ENCODE assay signal across 2 cellular contexts in the genomic region with DNA sequence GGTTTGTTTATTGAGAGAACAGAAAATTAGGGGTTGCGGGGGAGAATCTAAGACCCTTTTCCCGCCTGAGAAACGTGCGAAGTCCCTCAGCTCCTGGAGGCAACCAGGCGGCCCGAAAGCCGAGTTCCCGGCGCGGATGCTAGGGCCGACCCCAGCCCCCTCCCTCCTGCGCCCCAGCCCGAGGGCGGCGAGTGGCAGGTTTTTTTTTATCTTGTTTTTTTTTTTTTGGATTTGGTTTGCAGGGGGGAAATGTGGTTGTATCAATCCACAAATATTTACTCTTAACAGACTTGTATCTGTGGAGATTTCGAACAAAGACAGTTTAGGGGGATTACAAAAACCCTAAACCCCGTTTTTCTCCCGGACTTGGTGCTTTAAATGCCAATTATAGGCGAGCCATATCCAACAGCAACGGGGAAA.
TF ChIP-seq lines count a peak whose summit lies in the region.

No MANE protein-coding gene starts in this region.

TF ChIP-seq in HepG2, 621 proteins besides CTCF, POLR2A, EP300 and RAD21:
- TF ChIP-seq ZNF558 (CRISPR knock-in tag; IDR thresholded peaks at IDR 0.05; ENCODE audit: borderline replicate concordance) (no peak), CBX2 (IDR thresholded peaks at IDR 0.05; ENCODE audit: low read depth, low read length) (0 out of 2 replicates have a peak, but pooled peaks have one; percentile 30), CBX2 (CRISPR knock-in tag; IDR thresholded peaks at IDR 0.05; ENCODE audit: low read depth) (no peak)

TF ChIP-seq in WTC11, 78 proteins besides CTCF, POLR2A, EP300 and RAD21:
- TF ChIP-seq, protein P1, sequence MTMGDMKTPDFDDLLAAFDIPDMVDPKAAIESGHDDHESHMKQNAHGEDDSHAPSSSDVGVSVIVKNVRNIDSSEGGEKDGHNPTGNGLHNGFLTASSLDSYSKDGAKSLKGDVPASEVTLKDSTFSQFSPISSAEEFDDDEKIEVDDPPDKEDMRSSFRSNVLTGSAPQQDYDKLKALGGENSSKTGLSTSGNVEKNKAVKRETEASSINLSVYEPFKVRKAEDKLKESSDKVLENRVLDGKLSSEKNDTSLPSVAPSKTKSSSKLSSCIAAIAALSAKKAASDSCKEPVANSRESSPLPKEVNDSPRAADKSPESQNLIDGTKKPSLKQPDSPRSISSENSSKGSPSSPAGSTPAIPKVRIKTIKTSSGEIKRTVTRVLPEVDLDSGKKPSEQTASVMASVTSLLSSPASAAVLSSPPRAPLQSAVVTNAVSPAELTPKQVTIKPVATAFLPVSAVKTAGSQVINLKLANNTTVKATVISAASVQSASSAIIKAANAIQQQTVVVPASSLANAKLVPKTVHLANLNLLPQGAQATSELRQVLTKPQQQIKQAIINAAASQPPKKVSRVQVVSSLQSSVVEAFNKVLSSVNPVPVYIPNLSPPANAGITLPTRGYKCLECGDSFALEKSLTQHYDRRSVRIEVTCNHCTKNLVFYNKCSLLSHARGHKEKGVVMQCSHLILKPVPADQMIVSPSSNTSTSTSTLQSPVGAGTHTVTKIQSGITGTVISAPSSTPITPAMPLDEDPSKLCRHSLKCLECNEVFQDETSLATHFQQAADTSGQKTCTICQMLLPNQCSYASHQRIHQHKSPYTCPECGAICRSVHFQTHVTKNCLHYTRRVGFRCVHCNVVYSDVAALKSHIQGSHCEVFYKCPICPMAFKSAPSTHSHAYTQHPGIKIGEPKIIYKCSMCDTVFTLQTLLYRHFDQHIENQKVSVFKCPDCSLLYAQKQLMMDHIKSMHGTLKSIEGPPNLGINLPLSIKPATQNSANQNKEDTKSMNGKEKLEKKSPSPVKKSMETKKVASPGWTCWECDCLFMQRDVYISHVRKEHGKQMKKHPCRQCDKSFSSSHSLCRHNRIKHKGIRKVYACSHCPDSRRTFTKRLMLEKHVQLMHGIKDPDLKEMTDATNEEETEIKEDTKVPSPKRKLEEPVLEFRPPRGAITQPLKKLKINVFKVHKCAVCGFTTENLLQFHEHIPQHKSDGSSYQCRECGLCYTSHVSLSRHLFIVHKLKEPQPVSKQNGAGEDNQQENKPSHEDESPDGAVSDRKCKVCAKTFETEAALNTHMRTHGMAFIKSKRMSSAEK (CRISPR knock-in tag; IDR thresholded peaks at IDR 0.05; ENCODE audit: borderline replicate concordance) = no peak
- TF ChIP-seq ZMAT4 (CRISPR knock-in tag; IDR thresholded peaks at IDR 0.05) (no peak), ETV6 (CRISPR knock-in tag; IDR thresholded peaks at IDR 0.05) (no peak), JAZF1 (CRISPR knock-in tag; IDR thresholded peaks at IDR 0.05) (no peak), TEAD4 (CRISPR knock-in tag; IDR thresholded peaks at IDR 0.05) (no peak), TCF7 (CRISPR knock-in tag; IDR thresholded peaks at IDR 0.05; ENCODE audit: low read depth) (no peak), ELF4 (CRISPR knock-in tag; IDR thresholded peaks at IDR 0.05; ENCODE audit: low read depth) (no peak), FOXJ3 (CRISPR knock-in tag; IDR thresholded peaks at IDR 0.05; ENCODE audit: borderline replicate concordance) (no peak)
- TF ChIP-seq, protein P2, sequence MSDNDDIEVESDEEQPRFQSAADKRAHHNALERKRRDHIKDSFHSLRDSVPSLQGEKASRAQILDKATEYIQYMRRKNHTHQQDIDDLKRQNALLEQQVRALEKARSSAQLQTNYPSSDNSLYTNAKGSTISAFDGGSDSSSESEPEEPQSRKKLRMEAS (CRISPR knock-in tag; IDR thresholded peaks at IDR 0.05) = no peak
- TF ChIP-seq, protein P3, sequence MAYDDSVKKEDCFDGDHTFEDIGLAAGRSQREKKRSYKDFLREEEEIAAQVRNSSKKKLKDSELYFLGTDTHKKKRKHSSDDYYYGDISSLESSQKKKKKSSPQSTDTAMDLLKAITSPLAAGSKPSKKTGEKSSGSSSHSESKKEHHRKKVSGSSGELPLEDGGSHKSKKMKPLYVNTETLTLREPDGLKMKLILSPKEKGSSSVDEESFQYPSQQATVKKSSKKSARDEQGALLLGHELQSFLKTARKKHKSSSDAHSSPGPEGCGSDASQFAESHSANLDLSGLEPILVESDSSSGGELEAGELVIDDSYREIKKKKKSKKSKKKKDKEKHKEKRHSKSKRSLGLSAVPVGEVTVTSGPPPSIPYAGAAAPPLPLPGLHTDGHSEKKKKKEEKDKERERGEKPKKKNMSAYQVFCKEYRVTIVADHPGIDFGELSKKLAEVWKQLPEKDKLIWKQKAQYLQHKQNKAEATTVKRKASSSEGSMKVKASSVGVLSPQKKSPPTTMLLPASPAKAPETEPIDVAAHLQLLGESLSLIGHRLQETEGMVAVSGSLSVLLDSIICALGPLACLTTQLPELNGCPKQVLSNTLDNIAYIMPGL (CRISPR knock-in tag; IDR thresholded peaks at IDR 0.05) = no peak
